In the genomic region with DNA sequence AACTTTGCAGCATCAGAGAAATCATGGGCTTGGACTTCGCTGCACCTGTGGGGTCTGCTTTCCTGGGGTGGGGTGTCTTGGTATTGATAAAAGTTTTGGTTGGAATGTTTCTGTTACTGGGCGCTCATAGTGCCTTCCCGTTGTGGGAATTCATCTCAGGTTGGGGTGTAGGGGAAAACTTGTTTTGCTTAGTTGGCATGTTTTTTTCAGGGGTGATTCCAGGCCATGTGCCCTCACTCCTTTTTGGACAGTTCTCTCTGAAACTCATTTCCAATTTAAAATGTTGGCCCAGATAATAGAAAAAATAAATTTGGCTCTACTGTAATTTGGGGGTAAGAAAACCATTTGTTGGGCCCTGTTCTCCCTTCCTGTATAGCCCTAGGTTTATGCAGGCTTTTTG, we compare ENCODE assay signal across 9 cellular contexts.
A peak's percentile ranks its signal among the peaks of the same experiment; 100 is the strongest.
DNase-seq lines count a peak whose midpoint lies in the region; ATAC-seq and TF ChIP-seq lines count a peak whose summit lies in the region.
"Had no signal": no experiment of that assay in that cellular context is flagged by ENCODE, and none has a peak within 500 bp of the region (broad histone marks: within the 10 kb centered on the region; RNA-seq: fewer than 3 reads in every experiment).

No MANE protein-coding gene starts in this region.

- H3K36me3 Mint-ChIP-seq in effector memory CD8-positive, alpha-beta T cell (ENCODE audit: insufficient read depth): no peaks in the 10 kb centered on the region
- peaks cover 20% of the 10 kb centered on the region for H3K36me3 Mint-ChIP-seq in nephron progenitor cell (ENCODE audit: low read depth)

- intact Hi-C loops in head of caudate nucleus (cut with DNase I): loop anchor here (5.0 to 10.0 kb wide), 2 partner anchors 77 to 176 kb away; no protein-coding TSS in a partner anchor

- TF ChIP-seq CTCF in Loucy (conservative IDR thresholded peaks at IDR 0.05; ENCODE audit: low read length) (no peak), nephron progenitor cell (IDR thresholded peaks at IDR 0.05) (no peak)

- DNase-seq in effector memory CD8-positive, alpha-beta T cell: no peak
- DNase-seq in nephron progenitor cell (no peak), head of caudate nucleus (no peak), HAP-1 (ENCODE audit: low spot score in 2 of 2) (no peak), Kasumi-1 (lab: John Stamatoyannopoulos, UW) (no peak)
- DNase-seq: NCI-H1436 treated with DMSO at 0.1 percent for 48 hours had no signal

- no peak overlapping the region for H3K27ac Mint-ChIP-seq in effector memory CD8-positive, alpha-beta T cell
- peak overlapping the region; percentile 85 for H3K27ac Mint-ChIP-seq in nephron progenitor cell

- H3K4me1 ChIP-seq in BLaER1: peaks cover 32% of the 10 kb centered on the region
- H3K4me1 ChIP-seq in Loucy (ENCODE audit: insufficient read depth, low read length, poor library complexity, severe bottlenecking): peaks cover 18% of the 10 kb centered on the region
- H3K4me1 ChIP-seq in HAP-1: peaks cover 1% of the 10 kb centered on the region

- H3K27ac ChIP-seq in BLaER1: no peak overlapping the region

- H3K4me1 Mint-ChIP-seq in effector memory CD8-positive, alpha-beta T cell (ENCODE audit: low read depth in 2 of 2): no peaks in the 10 kb centered on the region
- H3K4me1 Mint-ChIP-seq in nephron progenitor cell: peaks cover 24% of the 10 kb centered on the region

- H3K4me3 Mint-ChIP-seq in effector memory CD8-positive, alpha-beta T cell: peak overlapping the region; percentile 75 to 76
- H3K4me3 Mint-ChIP-seq in nephron progenitor cell: peak overlapping the region; percentile 91

- in situ Hi-C loops in HAP-1 (cut with MboI; ENCODE audit: low sequenced_read_pairs): loop anchor here (25.0 kb wide), 1 partner anchor 639 kb away; the partner anchor contains the start of gene FAM98A

- H3K36me3 ChIP-seq in BLaER1 (no peaks in the 10 kb centered on the region), Loucy (ENCODE audit: insufficient read depth, low read length) (no peaks in the 10 kb centered on the region), HAP-1 (replicated peaks) (no peaks in the 10 kb centered on the region)

- no peaks in the 10 kb centered on the region for H3K79me2 ChIP-seq in Loucy (ENCODE audit: insufficient read depth, low read length)

- no peaks in the 10 kb centered on the region for H3K9me3 Mint-ChIP-seq in effector memory CD8-positive, alpha-beta T cell
- peaks cover 4% of the 10 kb centered on the region for H3K9me3 Mint-ChIP-seq in nephron progenitor cell

- H3F3A ChIP-seq in Loucy (ENCODE audit: low read depth): no peaks in the 10 kb centered on the region

- H3K27me3 ChIP-seq in BLaER1 (peaks cover 11% of the 10 kb centered on the region), Loucy (ENCODE audit: insufficient read depth, low read length, poor library complexity, severe bottlenecking) (peaks cover 8% of the 10 kb centered on the region), HAP-1 (ENCODE audit: low read depth) (peaks cover 38% of the 10 kb centered on the region)

- peak overlapping the region; percentile 96; the same call in 1 of the 2 replicates for H2AFZ ChIP-seq in Loucy (ENCODE audit: low read length)

- H3K9ac ChIP-seq in BLaER1: no peak overlapping the region
- no peak overlapping the region for H3K9ac ChIP-seq in Loucy (ENCODE audit: low read depth, low read length, poor library complexity, severe bottlenecking)

- peak overlapping the region; percentile 89 for H3K4me3 ChIP-seq in BLaER1
- H3K4me3 ChIP-seq in Loucy (ENCODE audit: low read length, poor library complexity, severe bottlenecking): peak overlapping the region; percentile 84
- no peak overlapping the region for H3K4me3 ChIP-seq in HAP-1

- no peaks in the 10 kb centered on the region for H3K9me2 ChIP-seq in Loucy (replicated peaks; ENCODE audit: low read depth, low read length)

- peaks cover 33 to 40% of the 10 kb centered on the region in 2 donors for H3K27me3 Mint-ChIP-seq in effector memory CD8-positive, alpha-beta T cell
- peaks cover 9% of the 10 kb centered on the region for H3K27me3 Mint-ChIP-seq in nephron progenitor cell (ENCODE audit: low read depth, poor library complexity)

- no peak for ATAC-seq in effector memory CD8-positive, alpha-beta T cell (replicated peaks)
- ATAC-seq in HG03521 (IDR thresholded peaks at IDR 0.05; ENCODE audit: unreplicated experiment): no peak

- no peaks in the 10 kb centered on the region for H4K20me1 ChIP-seq in BLaER1
- H4K20me1 ChIP-seq in Loucy (ENCODE audit: insufficient read depth, low read length, poor library complexity, severe bottlenecking): no peaks in the 10 kb centered on the region

- H3K4me2 ChIP-seq in BLaER1: peak overlapping the region; percentile 90
- H3K4me2 ChIP-seq in Loucy (ENCODE audit: low read depth, low read length, poor library complexity, severe bottlenecking): peak overlapping the region; percentile 97

- H3K9me3 ChIP-seq in BLaER1 (no peaks in the 10 kb centered on the region), Loucy (ENCODE audit: insufficient read depth, low read depth, low read length) (no peaks in the 10 kb centered on the region), HAP-1 (no peaks in the 10 kb centered on the region)
